In genomic region chr1:7985851-7986612, GRCh38 we compare ENCODE assay signal across 1 cellular context.
TF ChIP-seq lines count a peak whose summit lies in the region.

No MANE protein-coding gene starts in this region.

TF ChIP-seq in IMR-90, 13 proteins besides CTCF, POLR2A, EP300 and RAD21:
- TF ChIP-seq, protein P1, sequence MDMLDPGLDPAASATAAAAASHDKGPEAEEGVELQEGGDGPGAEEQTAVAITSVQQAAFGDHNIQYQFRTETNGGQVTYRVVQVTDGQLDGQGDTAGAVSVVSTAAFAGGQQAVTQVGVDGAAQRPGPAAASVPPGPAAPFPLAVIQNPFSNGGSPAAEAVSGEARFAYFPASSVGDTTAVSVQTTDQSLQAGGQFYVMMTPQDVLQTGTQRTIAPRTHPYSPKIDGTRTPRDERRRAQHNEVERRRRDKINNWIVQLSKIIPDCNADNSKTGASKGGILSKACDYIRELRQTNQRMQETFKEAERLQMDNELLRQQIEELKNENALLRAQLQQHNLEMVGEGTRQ (IDR thresholded peaks at IDR 0.05; ENCODE audit: low read depth, low read length): no peak
- TF ChIP-seq NFE2L2 (IDR thresholded peaks at IDR 0.05; ENCODE audit: low read depth, low read length): no peak
- no peak for TF ChIP-seq CHD1 (IDR thresholded peaks at IDR 0.05; ENCODE audit: low read depth, low read length)
- no peak for TF ChIP-seq BHLHE40 (IDR thresholded peaks at IDR 0.05; ENCODE audit: low read depth, low read length)
- no peak for TF ChIP-seq FOS (IDR thresholded peaks at IDR 0.05; ENCODE audit: low read depth, low read length)
- TF ChIP-seq MAZ (IDR thresholded peaks at IDR 0.05; ENCODE audit: borderline replicate concordance, low read depth, low read length): no peak
- TF ChIP-seq SMC3 (IDR thresholded peaks at IDR 0.05; ENCODE audit: low read depth, low read length): no peak
- no peak for TF ChIP-seq MAFK (IDR thresholded peaks at IDR 0.05; ENCODE audit: low read depth, low read length)
- no peak for TF ChIP-seq RFX5 (IDR thresholded peaks at IDR 0.05; ENCODE audit: low read depth, low read length)
TF ChIP-seq in IMR-90: peak in this region for 0.
